Comparison of ENCODE assay signal across 9 cellular contexts in genomic region chr11:107856981-107857517, GRCh38. TPM values are rescaled to one million over a fixed set of nuclear protein-coding genes. Genes with fewer than 3 reads are reported as not detected.
DNase-seq lines count a peak whose midpoint lies in the region; ATAC-seq, FAIRE-seq and TF ChIP-seq lines count a peak whose summit lies in the region.
"Had no signal": no experiment of that assay in that cellular context is flagged by ENCODE, and none has a peak within 500 bp of the region (broad histone marks: within the 10 kb centered on the region; RNA-seq: fewer than 3 reads in every experiment).

No MANE protein-coding gene starts in this region.

- WGBS in A549 (ENCODE audit: missing lambda C conversion rate): 18% methylated on average over 5 of the region's 7 CpGs

- H3K36me3 Mint-ChIP-seq in GM23338 (ENCODE audit: low read depth) (no peaks in the 10 kb centered on the region; the same call in 2 of the 3 replicates), WTC11 (no peaks in the 10 kb centered on the region)

- H3K27ac Mint-ChIP-seq in GM23338 (no peak overlapping the region), WTC11 (no peak overlapping the region)

- no peak for FAIRE-seq in A549 (lab: Jason Lieb, UNC)

- POLR2A ChIA-PET in A549 (lab: Yijun Ruan, JAX) (no interaction called here), WTC11 (lab: Charles Lee) (no interaction called here)

- no peak for TF ChIP-seq POLR2A in A549 (IDR thresholded peaks at IDR 0.05; ENCODE audit: low read length)

- TF ChIP-seq EP300 in A549 (IDR thresholded peaks at IDR 0.05): no peak

- H3K4me1 ChIP-seq in A549 (peaks cover 9% of the 10 kb centered on the region; the same call in 2 of the 3 replicates), GM23338 (ENCODE audit: insufficient read depth) (peaks cover 18% of the 10 kb centered on the region), iPS-15b (ENCODE audit: control insufficient read depth, insufficient read depth, low read length) (peaks cover 4% of the 10 kb centered on the region)

- CTCF ChIA-PET in A549 (lab: Yijun Ruan, JAX) (no interaction called here), WTC11 (lab: Charles Lee) (no interaction called here)

- H3K9me2 ChIP-seq in GM23338 (ENCODE audit: insufficient read depth): no peaks in the 10 kb centered on the region

- H3K4me1 Mint-ChIP-seq in GM23338 (peaks cover 14% of the 10 kb centered on the region), WTC11 (peaks cover 21% of the 10 kb centered on the region)

- H3K4me3 ChIP-seq in A549: peak overlapping the region; percentile 82
- H3K4me3 ChIP-seq in GM23338: peak overlapping the region; percentile 57
- H3K4me3 ChIP-seq in iPS-15b (ENCODE audit: low read depth, low read length): peak overlapping the region; percentile 91

- no peaks in the 10 kb centered on the region for H3K9me3 ChIP-seq in A549
- H3K9me3 ChIP-seq in iPS-15b (ENCODE audit: control insufficient read depth, insufficient read depth, low read length): no peaks in the 10 kb centered on the region
- H3K9me3 ChIP-seq: left lung had no signal

- no peaks in the 10 kb centered on the region; the same call in 1 of the 2 replicates for H4K20me1 ChIP-seq in GM23338 (replicated peaks; ENCODE audit: insufficient read depth)

- H2AFZ ChIP-seq in GM23338: no peak overlapping the region

- no peaks in the 10 kb centered on the region for H3F3A ChIP-seq in GM23338 (replicated peaks; ENCODE audit: low read depth)

- DNase-seq in A549 (ENCODE audit: low read depth in 1 of 2, low spot score in 1 of 2) (peak in 1 of 2 experiments; percentile 24), GM23338 (ENCODE audit: low spot score) (no peak), WTC11 (ENCODE audit: low spot score) (no peak), NCI-H1436 treated with DMSO at 0.1 percent for 48 hours (lab: John Stamatoyannopoulos, UW) (no peak), CD1c-positive myeloid dendritic cell (ENCODE audit: extremely low spot score) (no peak)
- DNase-seq: left lung had no signal

- peak overlapping the region; percentile 91 to 95 for H3K27ac ChIP-seq in A549
- no peak overlapping the region for H3K27ac ChIP-seq in GM23338 (ENCODE audit: low read depth)

- H3K9me3 Mint-ChIP-seq in GM23338 (no peaks in the 10 kb centered on the region; the same call in 2 of the 3 replicates), WTC11 (no peaks in the 10 kb centered on the region)

- TF ChIP-seq CTCF in A549 (IDR thresholded peaks at IDR 0.05): no peak
- no peak for TF ChIP-seq CTCF in GM23338 (conservative IDR thresholded peaks at IDR 0.05; ENCODE audit: low read depth in 2 of 2)
- no peak for TF ChIP-seq CTCF in WTC11 (IDR thresholded peaks at IDR 0.05)

- H3K4me3 Mint-ChIP-seq in GM23338 (peak overlapping the region; percentile 87), WTC11 (peak overlapping the region; percentile 95)

- H3K9ac ChIP-seq in iPS-15b (ENCODE audit: low read depth, low read length): no peak overlapping the region

- TF ChIP-seq RAD21 in A549 (conservative IDR thresholded peaks at IDR 0.05 in 1 of 2, IDR thresholded peaks at IDR 0.05 in 1 of 2): no peak

- H3K27me3 Mint-ChIP-seq in GM23338 (ENCODE audit: insufficient read depth, low read depth, poor library complexity): peaks cover 16% of the 10 kb centered on the region
- H3K27me3 Mint-ChIP-seq in WTC11 (ENCODE audit: low read depth): peaks cover 8% of the 10 kb centered on the region

- H3K4me2 ChIP-seq in A549 (peak overlapping the region; percentile 85), GM23338 (peak overlapping the region; percentile 100)

- H3K27me3 ChIP-seq in GM23338 (ENCODE audit: insufficient read depth): peaks cover 19% of the 10 kb centered on the region
- peaks cover 10% of the 10 kb centered on the region for H3K27me3 ChIP-seq in iPS-15b (ENCODE audit: control insufficient read depth, insufficient read depth, low read length)

- H3K36me3 ChIP-seq in GM23338 (ENCODE audit: insufficient read depth) (no peaks in the 10 kb centered on the region), iPS-15b (ENCODE audit: control insufficient read depth, insufficient read depth, low read length) (no peaks in the 10 kb centered on the region)
- H3K36me3 ChIP-seq: left lung had no signal

- peaks cover 51% of the 10 kb centered on the region for H3K79me2 ChIP-seq in GM23338 (replicated peaks; ENCODE audit: insufficient read depth)

- no peak for ATAC-seq in A549
- ATAC-seq in GM23338: no peak
- ATAC-seq in WTC11: no peak
- no peak for ATAC-seq in GM21423 (IDR thresholded peaks at IDR 0.05; ENCODE audit: unreplicated experiment)
- no peak for ATAC-seq in HG03378 (IDR thresholded peaks at IDR 0.05; ENCODE audit: unreplicated experiment)

TF ChIP-seq in A549, 52 proteins besides CTCF, POLR2A, EP300 and RAD21 (continues in another document):
- TF ChIP-seq HOXB13 (CRISPR knock-in tag; IDR thresholded peaks at IDR 0.05; ENCODE audit: low read depth) (no peak), ELK1 (IDR thresholded peaks at IDR 0.05; ENCODE audit: low read depth, low read length) (no peak), JUN (IDR thresholded peaks at IDR 0.05) (no peak), USF2 (IDR thresholded peaks at IDR 0.05) (no peak), BHLHE40 (IDR thresholded peaks at IDR 0.05; ENCODE audit: low read depth, low read length) (no peak)

TF ChIP-seq in GM23338, 12 proteins besides CTCF, POLR2A, EP300 and RAD21 (continues in another document):
- no peak for TF ChIP-seq EZH2phosphoT487 (IDR thresholded peaks at IDR 0.05; ENCODE audit: unreplicated experiment)
- no peak for TF ChIP-seq ZNF114 (CRISPR knock-in tag; IDR thresholded peaks at IDR 0.05)

TF ChIP-seq in WTC11, 78 proteins besides CTCF, POLR2A, EP300 and RAD21:
- TF ChIP-seq ATF2 (CRISPR knock-in tag; IDR thresholded peaks at IDR 0.05; ENCODE audit: borderline replicate concordance, low read depth) (no peak), ETV6 (CRISPR knock-in tag; IDR thresholded peaks at IDR 0.05) (peak; percentile 89)

RNA-seq across cellular contexts. Expression of gene SLC35F2, which starts 1.5 kb away (rescaled TPM):
- polyA plus RNA-seq in A549 (2011; rRNA removed) (27.0 and 30.0 TPM in 2 replicates), A549 (2017; fragmentation: RNase III; extraction: RNeasy Plus Mini Kit Qiagen cat#74134 plus additional on column Dnase treatment) (32.4 to 33.6 TPM (median 32.8 TPM) in 3 replicates), GM23338 (2016; fragmentation: Nextera tagmentation; extraction: Ambion mirVana) (21.3 and 25.2 TPM in 2 replicates)
- 12.6 and 15.7 TPM in 2 replicates for polyA plus RNA-seq in A549 (2012; cell fraction: cytosol; rRNA removed)
- polyA plus RNA-seq in A549 (2012; cell fraction: nucleus; rRNA removed): 7.3 and 11.4 TPM in 2 replicates
- 31.9 and 34.6 TPM in 2 replicates for polyA minus RNA-seq in A549 (2011; rRNA and poly(A)+ RNA removed)
- 28.9 and 32.5 TPM in 2 replicates for total RNA-seq in GM23338 (2014; rRNA removed; shearing (Covaris generic))
- 22.0 to 27.1 TPM (median 22.8 TPM) in 3 replicates for total RNA-seq in WTC11 (2021)
